2 cellular contexts compared by ENCODE assay signal in the genomic region with DNA sequence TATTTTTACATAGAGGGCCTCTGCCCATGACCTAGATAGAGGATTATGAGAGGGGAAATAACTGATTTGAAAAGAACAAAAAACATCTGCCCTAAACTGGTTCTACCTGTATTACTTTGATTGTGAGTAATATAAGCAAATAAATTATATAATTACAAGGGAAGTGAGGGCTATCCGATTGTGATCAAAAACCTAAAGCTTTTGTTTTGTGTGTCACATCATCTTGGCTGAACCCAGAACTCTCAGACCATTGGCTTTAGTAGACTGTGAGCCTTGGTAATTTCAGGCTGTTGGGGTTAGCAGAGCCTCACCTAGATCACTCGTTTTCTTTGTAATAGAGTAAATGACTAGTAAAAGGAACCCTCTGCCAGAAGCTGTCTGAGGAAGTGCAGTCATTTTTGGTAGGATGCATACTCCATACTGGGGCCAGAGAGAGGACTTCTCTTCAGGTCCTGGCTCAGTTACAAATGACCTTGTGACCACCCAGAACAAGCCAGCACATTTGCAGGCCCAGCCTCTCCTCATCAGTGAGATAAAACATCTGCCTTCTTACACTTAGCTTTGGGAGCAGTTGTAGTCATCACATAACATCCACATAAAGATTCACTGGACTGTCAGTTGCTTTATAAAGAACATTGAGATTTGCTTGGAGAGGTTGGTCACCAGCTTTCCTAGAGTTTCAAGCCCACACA.
TF ChIP-seq lines count a peak whose summit lies in the region.

No MANE protein-coding gene starts in this region.

TF ChIP-seq in liver, 16 proteins besides CTCF, POLR2A, EP300 and RAD21:
- no peak for TF ChIP-seq YY1 (IDR thresholded peaks at IDR 0.05)
- TF ChIP-seq, protein P1, sequence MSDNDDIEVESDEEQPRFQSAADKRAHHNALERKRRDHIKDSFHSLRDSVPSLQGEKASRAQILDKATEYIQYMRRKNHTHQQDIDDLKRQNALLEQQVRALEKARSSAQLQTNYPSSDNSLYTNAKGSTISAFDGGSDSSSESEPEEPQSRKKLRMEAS (IDR thresholded peaks at IDR 0.05), result no peak
- peak; percentile 71 for TF ChIP-seq NR2F2 (IDR thresholded peaks at IDR 0.05)
- TF ChIP-seq RXRA (IDR thresholded peaks at IDR 0.05), result peak; percentile 6 to 9

TF ChIP-seq in HepG2, 621 proteins besides CTCF, POLR2A, EP300 and RAD21:
- TF ChIP-seq ZFP36L1 (CRISPR knock-in tag; IDR thresholded peaks at IDR 0.05) (no peak), TCF7 (IDR thresholded peaks at IDR 0.05; ENCODE audit: low read depth) (no peak), ZNF354B (CRISPR knock-in tag; IDR thresholded peaks at IDR 0.05) (no peak), KLF12 (CRISPR knock-in tag; IDR thresholded peaks at IDR 0.05; ENCODE audit: borderline replicate concordance) (no peak), SP5 (CRISPR knock-in tag; IDR thresholded peaks at IDR 0.05; ENCODE audit: borderline replicate concordance, low read depth) (no peak), ZNF232 (CRISPR knock-in tag; IDR thresholded peaks at IDR 0.05; ENCODE audit: borderline replicate concordance) (no peak), SKI (IDR thresholded peaks at IDR 0.05; ENCODE audit: partially characterized antibody) (no peak), FOXM1 (CRISPR knock-in tag; IDR thresholded peaks at IDR 0.05) (no peak), NFYB (CRISPR knock-in tag; IDR thresholded peaks at IDR 0.05) (no peak)
- TF ChIP-seq, protein P2, sequence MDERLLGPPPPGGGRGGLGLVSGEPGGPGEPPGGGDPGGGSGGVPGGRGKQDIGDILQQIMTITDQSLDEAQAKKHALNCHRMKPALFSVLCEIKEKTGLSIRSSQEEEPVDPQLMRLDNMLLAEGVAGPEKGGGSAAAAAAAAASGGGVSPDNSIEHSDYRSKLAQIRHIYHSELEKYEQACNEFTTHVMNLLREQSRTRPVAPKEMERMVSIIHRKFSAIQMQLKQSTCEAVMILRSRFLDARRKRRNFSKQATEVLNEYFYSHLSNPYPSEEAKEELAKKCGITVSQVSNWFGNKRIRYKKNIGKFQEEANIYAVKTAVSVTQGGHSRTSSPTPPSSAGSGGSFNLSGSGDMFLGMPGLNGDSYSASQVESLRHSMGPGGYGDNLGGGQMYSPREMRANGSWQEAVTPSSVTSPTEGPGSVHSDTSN (CRISPR knock-in tag; IDR thresholded peaks at IDR 0.05), result no peak
- TF ChIP-seq, protein P3, sequence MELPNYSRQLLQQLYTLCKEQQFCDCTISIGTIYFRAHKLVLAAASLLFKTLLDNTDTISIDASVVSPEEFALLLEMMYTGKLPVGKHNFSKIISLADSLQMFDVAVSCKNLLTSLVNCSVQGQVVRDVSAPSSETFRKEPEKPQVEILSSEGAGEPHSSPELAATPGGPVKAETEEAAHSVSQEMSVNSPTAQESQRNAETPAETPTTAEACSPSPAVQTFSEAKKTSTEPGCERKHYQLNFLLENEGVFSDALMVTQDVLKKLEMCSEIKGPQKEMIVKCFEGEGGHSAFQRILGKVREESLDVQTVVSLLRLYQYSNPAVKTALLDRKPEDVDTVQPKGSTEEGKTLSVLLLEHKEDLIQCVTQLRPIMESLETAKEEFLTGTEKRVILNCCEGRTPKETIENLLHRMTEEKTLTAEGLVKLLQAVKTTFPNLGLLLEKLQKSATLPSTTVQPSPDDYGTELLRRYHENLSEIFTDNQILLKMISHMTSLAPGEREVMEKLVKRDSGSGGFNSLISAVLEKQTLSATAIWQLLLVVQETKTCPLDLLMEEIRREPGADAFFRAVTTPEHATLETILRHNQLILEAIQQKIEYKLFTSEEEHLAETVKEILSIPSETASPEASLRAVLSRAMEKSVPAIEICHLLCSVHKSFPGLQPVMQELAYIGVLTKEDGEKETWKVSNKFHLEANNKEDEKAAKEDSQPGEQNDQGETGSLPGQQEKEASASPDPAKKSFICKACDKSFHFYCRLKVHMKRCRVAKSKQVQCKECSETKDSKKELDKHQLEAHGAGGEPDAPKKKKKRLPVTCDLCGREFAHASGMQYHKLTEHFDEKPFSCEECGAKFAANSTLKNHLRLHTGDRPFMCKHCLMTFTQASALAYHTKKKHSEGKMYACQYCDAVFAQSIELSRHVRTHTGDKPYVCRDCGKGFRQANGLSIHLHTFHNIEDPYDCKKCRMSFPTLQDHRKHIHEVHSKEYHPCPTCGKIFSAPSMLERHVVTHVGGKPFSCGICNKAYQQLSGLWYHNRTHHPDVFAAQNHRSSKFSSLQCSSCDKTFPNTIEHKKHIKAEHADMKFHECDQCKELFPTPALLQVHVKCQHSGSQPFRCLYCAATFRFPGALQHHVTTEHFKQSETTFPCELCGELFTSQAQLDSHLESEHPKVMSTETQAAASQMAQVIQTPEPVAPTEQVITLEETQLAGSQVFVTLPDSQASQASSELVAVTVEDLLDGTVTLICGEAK (IDR thresholded peaks at IDR 0.05), result no peak
- TF ChIP-seq, protein P3 (CRISPR knock-in tag; IDR thresholded peaks at IDR 0.05), result no peak
- TF ChIP-seq, protein P4, sequence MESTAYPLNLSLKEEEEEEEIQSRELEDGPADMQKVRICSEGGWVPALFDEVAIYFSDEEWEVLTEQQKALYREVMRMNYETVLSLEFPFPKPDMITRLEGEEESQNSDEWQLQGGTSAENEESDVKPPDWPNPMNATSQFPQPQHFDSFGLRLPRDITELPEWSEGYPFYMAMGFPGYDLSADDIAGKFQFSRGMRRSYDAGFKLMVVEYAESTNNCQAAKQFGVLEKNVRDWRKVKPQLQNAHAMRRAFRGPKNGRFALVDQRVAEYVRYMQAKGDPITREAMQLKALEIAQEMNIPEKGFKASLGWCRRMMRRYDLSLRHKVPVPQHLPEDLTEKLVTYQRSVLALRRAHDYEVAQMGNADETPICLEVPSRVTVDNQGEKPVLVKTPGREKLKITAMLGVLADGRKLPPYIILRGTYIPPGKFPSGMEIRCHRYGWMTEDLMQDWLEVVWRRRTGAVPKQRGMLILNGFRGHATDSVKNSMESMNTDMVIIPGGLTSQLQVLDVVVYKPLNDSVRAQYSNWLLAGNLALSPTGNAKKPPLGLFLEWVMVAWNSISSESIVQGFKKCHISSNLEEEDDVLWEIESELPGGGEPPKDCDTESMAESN (CRISPR knock-in tag; conservative IDR thresholded peaks at IDR 0.05), result no peak
- TF ChIP-seq, protein P5, sequence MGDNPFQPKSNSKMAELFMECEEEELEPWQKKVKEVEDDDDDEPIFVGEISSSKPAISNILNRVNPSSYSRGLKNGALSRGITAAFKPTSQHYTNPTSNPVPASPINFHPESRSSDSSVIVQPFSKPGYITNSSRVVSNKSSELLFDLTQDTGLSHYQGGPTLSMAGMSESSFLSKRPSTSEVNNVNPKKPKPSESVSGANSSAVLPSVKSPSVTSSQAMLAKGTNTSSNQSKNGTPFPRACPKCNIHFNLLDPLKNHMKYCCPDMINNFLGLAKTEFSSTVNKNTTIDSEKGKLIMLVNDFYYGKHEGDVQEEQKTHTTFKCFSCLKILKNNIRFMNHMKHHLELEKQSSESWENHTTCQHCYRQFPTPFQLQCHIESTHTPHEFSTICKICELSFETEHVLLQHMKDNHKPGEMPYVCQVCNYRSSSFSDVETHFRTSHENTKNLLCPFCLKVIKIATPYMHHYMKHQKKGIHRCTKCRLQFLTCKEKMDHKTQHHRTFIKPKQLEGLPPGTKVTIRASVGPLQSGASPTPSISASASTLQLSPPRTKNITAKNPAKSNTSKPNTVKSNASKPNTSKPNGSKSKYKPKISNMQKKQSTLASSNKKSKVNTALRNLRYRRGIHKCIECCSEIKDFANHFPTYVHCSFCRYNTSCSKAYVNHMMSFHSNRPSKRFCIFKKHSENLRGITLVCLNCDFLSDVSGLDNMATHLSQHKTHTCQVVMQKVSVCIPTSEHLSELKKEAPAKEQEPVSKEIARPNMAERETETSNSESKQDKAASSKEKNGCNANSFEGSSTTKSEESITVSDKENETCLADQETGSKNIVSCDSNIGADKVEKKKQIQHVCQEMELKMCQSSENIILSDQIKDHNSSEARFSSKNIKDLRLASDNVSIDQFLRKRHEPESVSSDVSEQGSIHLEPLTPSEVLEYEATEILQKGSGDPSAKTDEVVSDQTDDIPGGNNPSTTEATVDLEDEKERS (CRISPR knock-in tag; IDR thresholded peaks at IDR 0.05), result no peak
- TF ChIP-seq, protein P6, sequence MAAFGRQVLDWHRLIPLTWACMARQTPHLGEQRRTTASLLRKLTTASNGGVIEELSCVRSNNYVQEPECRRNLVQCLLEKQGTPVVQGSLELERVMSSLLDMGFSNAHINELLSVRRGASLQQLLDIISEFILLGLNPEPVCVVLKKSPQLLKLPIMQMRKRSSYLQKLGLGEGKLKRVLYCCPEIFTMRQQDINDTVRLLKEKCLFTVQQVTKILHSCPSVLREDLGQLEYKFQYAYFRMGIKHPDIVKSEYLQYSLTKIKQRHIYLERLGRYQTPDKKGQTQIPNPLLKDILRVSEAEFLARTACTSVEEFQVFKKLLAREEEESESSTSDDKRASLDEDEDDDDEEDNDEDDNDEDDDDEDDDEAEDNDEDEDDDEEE (CRISPR knock-in tag; IDR thresholded peaks at IDR 0.05), result no peak
- TF ChIP-seq, protein P7, sequence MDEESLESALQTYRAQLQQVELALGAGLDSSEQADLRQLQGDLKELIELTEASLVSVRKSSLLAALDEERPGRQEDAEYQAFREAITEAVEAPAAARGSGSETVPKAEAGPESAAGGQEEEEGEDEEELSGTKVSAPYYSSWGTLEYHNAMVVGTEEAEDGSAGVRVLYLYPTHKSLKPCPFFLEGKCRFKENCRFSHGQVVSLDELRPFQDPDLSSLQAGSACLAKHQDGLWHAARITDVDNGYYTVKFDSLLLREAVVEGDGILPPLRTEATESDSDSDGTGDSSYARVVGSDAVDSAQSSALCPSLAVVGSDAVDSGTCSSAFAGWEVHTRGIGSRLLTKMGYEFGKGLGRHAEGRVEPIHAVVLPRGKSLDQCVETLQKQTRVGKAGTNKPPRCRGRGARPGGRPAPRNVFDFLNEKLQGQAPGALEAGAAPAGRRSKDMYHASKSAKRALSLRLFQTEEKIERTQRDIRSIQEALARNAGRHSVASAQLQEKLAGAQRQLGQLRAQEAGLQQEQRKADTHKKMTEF (CRISPR knock-in tag; IDR thresholded peaks at IDR 0.05), result no peak
TF ChIP-seq in HepG2: peak in this region for 0.
